Comparison of ENCODE assay signal across 19 cellular contexts in genomic region chr16:47125757-47126156, GRCh38. TPM values are rescaled to one million over a fixed set of nuclear protein-coding genes. Genes with fewer than 3 reads are reported as not detected.
DNase-seq lines count a peak whose midpoint lies in the region; ATAC-seq, FAIRE-seq and TF ChIP-seq lines count a peak whose summit lies in the region.
"Had no signal": no experiment of that assay in that cellular context is flagged by ENCODE, and none has a peak within 500 bp of the region (broad histone marks: within the 10 kb centered on the region; RNA-seq: fewer than 3 reads in every experiment).

No MANE protein-coding gene starts in this region.

- H3K27me3 ChIP-seq in HepG2 (ENCODE audit: control insufficient read depth in 1 of 2, insufficient read depth in 2 of 2, low read length in 2 of 2) (no peaks in the 10 kb centered on the region), right lobe of liver (no peaks in the 10 kb centered on the region), OCI-LY3 (ENCODE audit: low read depth, low read length) (0 out of 2 replicates have a peak, but pooled peaks cover 12% of the 10 kb centered on the region), H9 (ENCODE audit: insufficient read depth, low read length) (no peaks in the 10 kb centered on the region)
- H3K27me3 ChIP-seq: BLaER1 treated with 17β-estradiol and CSF1 and Interleukin-3, amounts not matched to agents 10 nM and 100 nM had no signal

- no peak overlapping the region for H2BK15ac ChIP-seq in H9 (ENCODE audit: low read depth, low read length)

- H3K18ac ChIP-seq in H9 (ENCODE audit: insufficient read length, low read depth, low read length), result no peak overlapping the region

- no peak overlapping the region for H3K14ac ChIP-seq in H9 (ENCODE audit: insufficient read depth, low read length)

- no TSS peak for BruUV-seq in HepG2 (replicated peaks; lab: Mats Ljungman, UMichigan)

- no peaks in the 10 kb centered on the region for H3K23me2 ChIP-seq in H9 (ENCODE audit: insufficient read length, low read depth, low read length, poor library complexity, severe bottlenecking)

- H3K36me3 ChIP-seq in HepG2 (replicated peaks in 1 of 2; ENCODE audit: control insufficient read depth in 1 of 2, insufficient read depth in 2 of 2, low read length in 2 of 2), result no peaks in the 10 kb centered on the region
- H3K36me3 ChIP-seq in right lobe of liver, result no peaks in the 10 kb centered on the region
- H3K36me3 ChIP-seq in OCI-LY3 (replicated peaks; ENCODE audit: low read depth, low read length), result no peaks in the 10 kb centered on the region

- peaks cover 3 to 15% (median 4%) of the 10 kb centered on the region in 3 experiments; a peak in 5 of 7 replicates for H3K36me3 Mint-ChIP-seq in H9 (ENCODE audit: insufficient read depth in 1 of 3, low read depth in 3 of 3)
- H3K36me3 Mint-ChIP-seq: CD8-positive, alpha-beta T cell had no signal

- FAIRE-seq in HepG2 (lab: Jason Lieb, UNC), result no peak
- FAIRE-seq: A549, D721Med, G401.6 had no signal

- intact Hi-C loops in HepG2 (cut with micrococcal nuclease; ENCODE audit: unreplicated experiment) (no loop called here), right lobe of liver (cut with DNase I) (no loop called here)

- TF ChIP-seq CTCF in HepG2 (CRISPR knock-in tag; IDR thresholded peaks at IDR 0.05) (no peak), right lobe of liver (IDR thresholded peaks at IDR 0.05) (no peak), OCI-LY3 (IDR thresholded peaks at IDR 0.05; ENCODE audit: low read depth, low read length) (no peak), H9 (conservative IDR thresholded peaks at IDR 0.05) (no peak)

- no peak overlapping the region for H3K56ac ChIP-seq in H9 (ENCODE audit: insufficient read length, low read depth, low read length)

- no peak for TF ChIP-seq RAD21 in HepG2 (CRISPR knock-in tag; IDR thresholded peaks at IDR 0.05)

- ATAC-seq in HepG2 (no peak), right lobe of liver (no peak)
- ATAC-seq: A549; CD8-positive, alpha-beta T cell had no signal

- no peak overlapping the region for H3K4ac ChIP-seq in H9 (ENCODE audit: low read depth, low read length)

- in situ Hi-C loops in HepG2 (cut with HindIII; ENCODE audit: extremely low pct_ligation_motif_present, low pct_unique_long_range_greater_than_20kb), result no loop called here

- H3T11ph ChIP-seq in H9 (ENCODE audit: low read length), result no peak overlapping the region

- H3K9ac ChIP-seq in HepG2 (ENCODE audit: insufficient read depth, low read depth, low read length) (no peak overlapping the region), OCI-LY3 (ENCODE audit: low read length) (no peak overlapping the region), H9 (ENCODE audit: extremely low read depth, insufficient read length, low read length) (no peak overlapping the region)
- H3K9ac ChIP-seq: BLaER1 treated with 17β-estradiol and CSF1 and Interleukin-3, amounts not matched to agents 10 nM and 100 nM had no signal

- no peak overlapping the region for H4K8ac ChIP-seq in H9 (replicated peaks; ENCODE audit: insufficient read length, low read depth, low read length)

- no peak for TF ChIP-seq EP300 in HepG2 (IDR thresholded peaks at IDR 0.05; ENCODE audit: low read depth in 2 of 2, low read length in 2 of 2)
- no peak for TF ChIP-seq EP300 in HepG2 (CRISPR knock-in tag; IDR thresholded peaks at IDR 0.05; ENCODE audit: borderline replicate concordance)

- no peak overlapping the region for H2BK20ac ChIP-seq in H9 (ENCODE audit: low read depth, low read length, poor library complexity, severe bottlenecking)

- H3K9me3 ChIP-seq in HepG2 (ENCODE audit: low read length), result no peaks in the 10 kb centered on the region
- H3K9me3 ChIP-seq in right lobe of liver, result no peaks in the 10 kb centered on the region
- H3K9me3 ChIP-seq in OCI-LY3 (ENCODE audit: insufficient read depth, low read length), result no peaks in the 10 kb centered on the region
- no peaks in the 10 kb centered on the region for H3K9me3 ChIP-seq in H9 (ENCODE audit: control insufficient read depth, low read depth, low read length)
- H3K9me3 ChIP-seq: A549; BLaER1 treated with 17β-estradiol and CSF1 and Interleukin-3, amounts not matched to agents 10 nM and 100 nM; Caco-2 had no signal

- H3K79me2 ChIP-seq in HepG2 (ENCODE audit: insufficient read depth, low read length) (no peaks in the 10 kb centered on the region), OCI-LY3 (ENCODE audit: low read length) (no peaks in the 10 kb centered on the region), H9 (ENCODE audit: insufficient read depth, low read length) (no peaks in the 10 kb centered on the region)

- WGBS in HepG2 (ENCODE audit: low lambda C conversion rate), result 43% methylated on average over 4 of the region's 4 CpGs
- 76% methylated on average over 4 of the region's 4 CpGs for WGBS in right lobe of liver (ENCODE audit: insufficient coverage, low coverage, low lambda C conversion rate, missing lambda C conversion rate)
- WGBS in H9 (ENCODE audit: extremely low coverage, insufficient read length, low lambda C conversion rate), result no CpG with 5 or more reads among the region's 4 CpGs

- no peak overlapping the region for H3K27ac Mint-ChIP-seq in H9
- H3K27ac Mint-ChIP-seq: B cell; CD4-positive, alpha-beta T cell; CD8-positive, alpha-beta T cell had no signal

- CTCF ChIA-PET in HepG2 (lab: Yijun Ruan, JAX; ENCODE audit: low intra/inter-chr PET ratio, low total read pairs), result no interaction called here

- H4K20me1 ChIP-seq in HepG2 (ENCODE audit: insufficient read depth, low read length) (no peaks in the 10 kb centered on the region), OCI-LY3 (ENCODE audit: insufficient read depth, low read length) (no peaks in the 10 kb centered on the region), H9 (ENCODE audit: control insufficient read depth, insufficient read depth, insufficient read length) (no peaks in the 10 kb centered on the region)

- H3K4me1 ChIP-seq in HepG2 (ENCODE audit: insufficient read depth, low read length) (peaks cover 6% of the 10 kb centered on the region; the same call in 1 of the 2 replicates), right lobe of liver (no peaks in the 10 kb centered on the region), OCI-LY3 (ENCODE audit: low read length) (peaks cover 6% of the 10 kb centered on the region; the same call in 1 of the 2 replicates), H9 (ENCODE audit: insufficient read depth, low read length) (no peaks in the 10 kb centered on the region; the same call in 1 of the 2 replicates)
- H3K4me1 ChIP-seq: A549, Caco-2 had no signal

- H3K23ac ChIP-seq in H9 (ENCODE audit: insufficient read length, low read depth, low read length), result no peak overlapping the region

- H4K5ac ChIP-seq in H9 (ENCODE audit: insufficient read length, low read depth, low read length), result no peak overlapping the region

- H3K4me1 Mint-ChIP-seq in H9, result peaks cover 16 to 17% of the 10 kb centered on the region in 2 experiments
- H3K4me1 Mint-ChIP-seq: B cell had no signal

- no peak overlapping the region for H3K4me3 Mint-ChIP-seq in H9
- H3K4me3 Mint-ChIP-seq: B cell; CD4-positive, alpha-beta T cell; CD8-positive, alpha-beta T cell had no signal

- no peak overlapping the region for H2BK120ac ChIP-seq in H9 (ENCODE audit: low read depth, low read length, poor library complexity, severe bottlenecking)

- H3K4me2 ChIP-seq in HepG2 (ENCODE audit: low read depth, low read length), result no peak overlapping the region
- H3K4me2 ChIP-seq in OCI-LY3 (ENCODE audit: low read length), result peak overlapping the region; percentile 19; the same call in 1 of the 2 replicates
- H3K4me2 ChIP-seq in H9 (ENCODE audit: insufficient read depth, insufficient read length, low read length), result no peak overlapping the region
- H3K4me2 ChIP-seq: A549 had no signal

- no peak overlapping the region for H2AK5ac ChIP-seq in H9 (ENCODE audit: insufficient read length, low read length)

- no peak overlapping the region for H3K27ac ChIP-seq in HepG2 (ENCODE audit: extremely low read length, insufficient read depth, low read length)
- no peak overlapping the region for H3K27ac ChIP-seq in right lobe of liver
- no peak overlapping the region for H3K27ac ChIP-seq in OCI-LY3 (ENCODE audit: low read length)
- H3K27ac ChIP-seq in H9 (ENCODE audit: insufficient read length, low read depth, low read length), result no peak overlapping the region
- H3K27ac ChIP-seq: 22Rv1; A549; BLaER1 treated with 17β-estradiol and CSF1 and Interleukin-3, amounts not matched to agents 10 nM and 100 nM; C4-2B had no signal

- H2BK12ac ChIP-seq in H9 (ENCODE audit: insufficient read length, low read depth, low read length), result no peak overlapping the region

- TF ChIP-seq POLR2A in HepG2 (IDR thresholded peaks at IDR 0.05; ENCODE audit: insufficient read depth in 1 of 2, low read depth in 2 of 2, low read length in 2 of 2), result no peak
- TF ChIP-seq POLR2A in right lobe of liver (IDR thresholded peaks at IDR 0.05), result no peak

- POLR2A ChIA-PET in HepG2 (lab: Yijun Ruan, JAX), result no interaction called here

- H4K91ac ChIP-seq in H9 (ENCODE audit: insufficient read length, low read depth, low read length), result no peak overlapping the region

- H2AFZ ChIP-seq in HepG2 (ENCODE audit: low read length) (no peak overlapping the region), OCI-LY3 (ENCODE audit: low read depth, low read length) (no peak overlapping the region), H9 (ENCODE audit: low read length) (no peak overlapping the region)

- no peaks in the 10 kb centered on the region for H3K27me3 Mint-ChIP-seq in H9 (ENCODE audit: low read depth)
- H3K27me3 Mint-ChIP-seq: B cell had no signal

- no peaks in the 10 kb centered on the region for H3K79me1 ChIP-seq in H9 (ENCODE audit: insufficient read depth, low read depth, low read length, poor library complexity, severe bottlenecking)

- H3K4me3 ChIP-seq in HepG2 (replicated peaks in 1 of 3; ENCODE audit: insufficient read depth in 1 of 3, low read depth in 2 of 3, low read length in 3 of 3) (no peak overlapping the region), right lobe of liver (no peak overlapping the region), OCI-LY3 (ENCODE audit: low read length) (no peak overlapping the region)
- H3K4me3 ChIP-seq: A549; BLaER1 treated with 17β-estradiol and CSF1 and Interleukin-3, amounts not matched to agents 10 nM and 100 nM had no signal

- H3K9me3 Mint-ChIP-seq in H9, result no peaks in the 10 kb centered on the region
- H3K9me3 Mint-ChIP-seq: CD4-positive, alpha-beta T cell; CD8-positive, alpha-beta T cell had no signal

- no peak overlapping the region for H2BK5ac ChIP-seq in H9 (ENCODE audit: insufficient read length, low read length)

- DNase-seq in HepG2 (ENCODE audit: low spot score) (no peak), right lobe of liver (no peak), H9 (no peak), H4 (ENCODE audit: low spot score) (no peak)
- DNase-seq: AML-193; Caco-2; Calu3; CD4-positive, alpha-beta T cell; CD8-positive, alpha-beta T cell; DMS79 treated with DMSO at 0.1 percent for 48 hours; GF-D8 had no signal

RNA-seq across cellular contexts. Expression of gene NETO2, which starts 18.0 kb away (rescaled TPM):
- total RNA-seq in HepG2 (2016; rRNA removed; fragmentation: Illumina TruSeq; extraction: Trizol) (8.2 and 8.4 TPM in 2 replicates), right lobe of liver (1 to 10 TPM in 1 of 6 experiments, under 1 TPM in 5; 0.29 to 1.6 (median 0.66) TPM), H9 (2021) (25.6 and 28.6 TPM in 2 replicates)
- total RNA-seq in HepG2 (2016; cell fraction: cytosol; rRNA removed; fragmentation: Illumina TruSeq; extraction: Trizol; ENCODE audit: low read depth), result 10.1 and 13.7 TPM in 2 replicates
- 9.0 and 9.7 TPM in 2 replicates for total RNA-seq in HepG2 (2016; cell fraction: insoluble cytoplasmic fraction; rRNA removed; fragmentation: Illumina TruSeq; extraction: Trizol)
- total RNA-seq in HepG2 (2016; cell fraction: membrane; rRNA removed; fragmentation: Illumina TruSeq; extraction: Trizol), result 14.2 and 14.7 TPM in 2 replicates
- 5.9 and 8.3 TPM in 2 replicates for total RNA-seq in HepG2 (2016; cell fraction: nucleus; rRNA removed; fragmentation: Illumina TruSeq; extraction: Trizol)
- 13.5 and 14.7 TPM in 2 replicates for polyA plus RNA-seq in HepG2 (2011; rRNA removed)
- polyA plus RNA-seq in HepG2 (2011; cell fraction: cytosol; rRNA removed), result 9.7 and 15.2 TPM in 2 replicates
- polyA plus RNA-seq in HepG2 (2011; cell fraction: nucleus; rRNA removed), result 6.9 and 10.2 TPM in 2 replicates
- 5.7 and 6.6 TPM in 2 replicates for polyA plus RNA-seq in HepG2 (2012)
- 5.3 and 5.4 TPM in 2 replicates for polyA plus RNA-seq in HepG2 (2016; cell fraction: cytosol; fragmentation: Illumina TruSeq; extraction: Trizol; ENCODE audit: low read depth)
- 9.6 and 9.9 TPM in 2 replicates for polyA plus RNA-seq in HepG2 (2016; cell fraction: insoluble cytoplasmic fraction; fragmentation: Illumina TruSeq; extraction: Trizol; ENCODE audit: low read depth)
- 11.5 and 11.7 TPM in 2 replicates for polyA plus RNA-seq in HepG2 (2016; cell fraction: membrane; fragmentation: Illumina TruSeq; extraction: Trizol; ENCODE audit: low read depth)
- 10.0 and 11.2 TPM in 2 replicates for polyA plus RNA-seq in HepG2 (2016; cell fraction: nucleus; fragmentation: Illumina TruSeq; extraction: Trizol; ENCODE audit: insufficient read depth, low read depth)
- 7.6 and 52.8 TPM in 2 replicates for polyA minus RNA-seq in HepG2 (2011; rRNA and poly(A)+ RNA removed; ENCODE audit: low replicate concordance)
- 7.3 and 8.3 TPM in 2 replicates for polyA minus RNA-seq in HepG2 (2011; cell fraction: cytosol; rRNA and poly(A)+ RNA removed)
- polyA minus RNA-seq in HepG2 (2011; cell fraction: nucleus; rRNA and poly(A)+ RNA removed), result 5.5 and 7.8 TPM in 2 replicates
- total RNA-seq in H4 (2014; rRNA removed; shearing (Covaris generic)), result 58.7 and 69.8 TPM in 2 replicates
